In the genomic region with DNA sequence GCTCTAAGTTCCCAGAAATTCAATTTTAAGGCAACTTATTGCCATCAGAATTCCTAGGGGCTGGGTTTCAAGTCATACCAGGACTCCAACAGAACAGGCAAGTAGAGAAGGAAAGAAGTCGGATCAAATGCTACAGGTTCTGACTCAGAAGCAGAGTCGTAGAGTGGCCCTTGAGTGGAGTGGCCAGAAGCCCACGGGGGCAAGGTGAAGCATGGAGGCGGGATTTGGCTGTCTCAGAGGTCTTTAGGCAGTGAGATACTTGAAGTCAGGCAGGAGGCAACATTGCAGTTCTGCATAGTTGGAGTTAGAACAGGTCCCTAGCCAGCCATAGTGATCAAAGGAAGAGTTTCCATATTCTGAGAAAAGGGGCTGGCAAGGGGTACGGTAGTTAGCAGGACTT, we compare ENCODE assay signal across 23 cellular contexts.
"Had no signal": no experiment of that assay in that cellular context is flagged by ENCODE, and none has a peak within 500 bp of the region (broad histone marks: within the 10 kb centered on the region; RNA-seq: fewer than 3 reads in every experiment).

No MANE protein-coding gene starts in this region.

- DNase-seq: activated CD4-positive, alpha-beta T cell treated with anti-CD3 and anti-CD28 coated beads, Interleukin-2, amount 10 ng/mL, durations not matched to agents 24 days and 14 days; activated CD4-positive, alpha-beta T cell treated with anti-CD3 and anti-CD28 coated beads, Interleukin-2, amount 50 U/mL, for 4 hours; activated CD8-positive, alpha-beta T cell treated with anti-CD3 and anti-CD28 coated beads for 36 hours; activated effector memory CD4-positive, alpha-beta T cell treated with anti-CD3 and anti-CD28 coated beads, Interleukin-2, amount 50 U/mL, for 16 hours; activated naive CD4-positive, alpha-beta T cell treated with Interleukin-2 at 50 U/mL for 16 hours; activated naive CD8-positive, alpha-beta T cell treated with anti-CD3 and anti-CD28 coated beads, Interleukin-2, amount 10 ng/mL, durations not matched to agents 7 days and 5 days; activated T-cell treated with anti-CD3 and anti-CD28 coated beads, Interleukin-2, amount 50 U/mL, for 1 hour; activated T-cell treated with anti-CD3 and anti-CD28 coated beads, Interleukin-2, amount 50 U/mL, for 72 hours; caudate nucleus; cerebellar nuclear complex; NCI-H1092 treated with DMSO at 0.1 percent for 48 hours; NCI-H1417; NCI-H187 treated with DMSO at 0.1 percent for 48 hours; NCI-H2171 treated with DMSO at 0.1 percent for 48 hours; NCI-H226; NCI-H446 treated with DMSO at 0.1 percent for 48 hours; NCI-H524 treated with DMSO at 0.1 percent for 48 hours; SHP77; SJCRH30; SK-N-SH had no signal

- H3K27ac ChIP-seq: SJCRH30 had no signal

- H3K9me3 ChIP-seq: SK-N-SH had no signal

- ATAC-seq: activated CD8-positive, alpha-beta T cell treated with anti-CD3 and anti-CD28 coated beads for 36 hours; activated T-cell treated with anti-CD3 and anti-CD28 coated beads, Interleukin-2, amount 50 U/mL, for 72 hours; activated T-helper 17 cell treated with anti-CD3 and anti-CD28 coated beads, Interleukin-2, amount 50 U/mL, for 72 hours; K562; Panc1 had no signal

- H3K36me3 ChIP-seq: SJCRH30 had no signal

- H3K27me3 ChIP-seq: SJCRH30 had no signal

- H3K4me3 ChIP-seq: K562, SJCRH30 had no signal
